ENCODE assay signal across 1 cellular context in genomic region chr18:9857479-9857998, GRCh38. TPM values are rescaled to one million over a fixed set of nuclear protein-coding genes. Genes with fewer than 3 reads are reported as not detected.
"Had no signal": no experiment of that assay in that cellular context is flagged by ENCODE, and none has a peak within 500 bp of the region (broad histone marks: within the 10 kb centered on the region; RNA-seq: fewer than 3 reads in every experiment).

No MANE protein-coding gene starts in this region.

RNA-seq across cellular contexts. Expression of gene TXNDC2, which starts 28.2 kb away (rescaled TPM):
- total RNA-seq: G401 had no signal
